ENCODE assay signal across 7 cellular contexts in the genomic region with DNA sequence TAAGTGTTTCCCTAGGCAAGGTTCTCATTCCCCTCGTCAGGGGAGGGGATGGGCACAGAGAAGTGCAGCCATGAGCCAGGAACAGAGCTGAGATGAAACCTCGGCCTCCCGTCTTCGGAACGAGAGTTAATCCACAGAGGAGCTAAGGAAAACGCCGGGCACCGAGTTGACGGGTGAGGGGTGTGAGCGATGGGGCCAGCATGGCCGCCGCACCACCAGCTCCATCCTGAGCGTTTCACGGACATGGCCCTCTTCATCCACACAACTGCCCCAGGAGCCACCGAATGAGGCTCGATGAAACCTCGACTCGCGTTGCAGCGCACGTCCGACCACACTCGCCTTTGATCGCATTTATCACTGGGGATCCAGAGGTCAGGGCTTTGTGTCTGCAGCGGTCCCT. TPM values are rescaled to one million over a fixed set of nuclear protein-coding genes. Genes with fewer than 3 reads are reported as not detected.
"Had no signal": no experiment of that assay in that cellular context is flagged by ENCODE, and none has a peak within 500 bp of the region (broad histone marks: within the 10 kb centered on the region; RNA-seq: fewer than 3 reads in every experiment).

No MANE protein-coding gene starts in this region.

- DNase-seq: H9, HCEC 1CT, IMR-90 had no signal

- H3K27ac Mint-ChIP-seq: GM23338, H9 had no signal

- H3K4me3 Mint-ChIP-seq: GM23338, H9 had no signal

- H3K9me3 Mint-ChIP-seq: H9 had no signal

- ATAC-seq: GM23338, K562 had no signal

- H3K4me3 ChIP-seq: GM23338, K562 had no signal

RNA-seq across cellular contexts. Expression of a gene that starts 21.5 kb away (rescaled TPM):
- total RNA-seq: GM23338, H1, H9, HT-29, IMR-90, K562 had no signal
- polyA plus RNA-seq: GM23338, H1, IMR-90, K562 had no signal
